ENCODE assay signal across 14 cellular contexts in genomic region chr3:64363842-64364241, GRCh38.
DNase-seq lines count a peak whose midpoint lies in the region; TF ChIP-seq lines count a peak whose summit lies in the region.
"Had no signal": no experiment of that assay in that cellular context is flagged by ENCODE, and none has a peak within 500 bp of the region (broad histone marks: within the 10 kb centered on the region; RNA-seq: fewer than 3 reads in every experiment).

No MANE protein-coding gene starts in this region.

- H3K9me3 Mint-ChIP-seq in neural crest cell = no peaks in the 10 kb centered on the region
- H3K9me3 Mint-ChIP-seq in activated CD4-positive, alpha-beta memory T cell treated with anti-CD3 and anti-CD28 coated beads, Interleukin-2, amount 10 ng/mL, durations not matched to agents 7 days and 5 days = no peaks in the 10 kb centered on the region

- peak overlapping the region; percentile 92 for H3K27ac ChIP-seq in WERI-Rb-1
- no peak overlapping the region for H3K27ac ChIP-seq in PC-9

- CTCF ChIA-PET in activated CD4-positive, alpha-beta memory T cell treated with anti-CD3 and anti-CD28 coated beads, Interleukin-2, amount 10 ng/mL, durations not matched to agents 7 days and 5 days (lab: Charles Lee) = no interaction called here
- CTCF ChIA-PET in PC-9 (lab: Charles Lee) = no interaction called here

- no peak overlapping the region for H3K4me3 Mint-ChIP-seq in neural crest cell
- no peak overlapping the region for H3K4me3 Mint-ChIP-seq in activated CD4-positive, alpha-beta memory T cell treated with anti-CD3 and anti-CD28 coated beads, Interleukin-2, amount 10 ng/mL, durations not matched to agents 7 days and 5 days
- H3K4me3 Mint-ChIP-seq: CD4-positive, alpha-beta memory T cell had no signal

- no peaks in the 10 kb centered on the region for H3K9me3 ChIP-seq in WERI-Rb-1 (ENCODE audit: severe bottlenecking)
- no peaks in the 10 kb centered on the region for H3K9me3 ChIP-seq in PC-9 (ENCODE audit: insufficient read depth, low read depth)

- no peaks in the 10 kb centered on the region for H3K4me1 ChIP-seq in PC-9 (replicated peaks; ENCODE audit: insufficient read depth)

- TF ChIP-seq CTCF in WERI-Rb-1 (IDR thresholded peaks at IDR 0.05; ENCODE audit: low read depth, low read length) (no peak), neural crest cell (conservative IDR thresholded peaks at IDR 0.05) (no peak), PC-9 (conservative IDR thresholded peaks at IDR 0.05) (no peak)

- H3K36me3 ChIP-seq in WERI-Rb-1 (no peaks in the 10 kb centered on the region), PC-9 (ENCODE audit: low read depth) (no peaks in the 10 kb centered on the region)

- H3K4me2 ChIP-seq in PC-9 = no peak overlapping the region

- H3K27me3 Mint-ChIP-seq in neural crest cell (ENCODE audit: low read depth) = no peaks in the 10 kb centered on the region
- peaks cover 5% of the 10 kb centered on the region for H3K27me3 Mint-ChIP-seq in activated CD4-positive, alpha-beta memory T cell treated with anti-CD3 and anti-CD28 coated beads, Interleukin-2, amount 10 ng/mL, durations not matched to agents 7 days and 5 days

- H3K27ac Mint-ChIP-seq in neural crest cell (ENCODE audit: unreplicated experiment) = peak overlapping the region; percentile 20
- H3K27ac Mint-ChIP-seq in activated CD4-positive, alpha-beta memory T cell treated with anti-CD3 and anti-CD28 coated beads, Interleukin-2, amount 10 ng/mL, durations not matched to agents 7 days and 5 days = no peak overlapping the region
- H3K27ac Mint-ChIP-seq: CD4-positive, alpha-beta memory T cell had no signal

- POLR2A ChIA-PET in activated CD4-positive, alpha-beta memory T cell treated with anti-CD3 and anti-CD28 coated beads, Interleukin-2, amount 10 ng/mL, durations not matched to agents 7 days and 5 days (lab: Charles Lee) = no interaction called here
- POLR2A ChIA-PET in PC-9 (lab: Charles Lee; ENCODE audit: unreplicated experiment) = no interaction called here

- H3K4me3 ChIP-seq in WERI-Rb-1 (ENCODE audit: low read depth, low read length) (no peak overlapping the region), PC-9 (no peak overlapping the region)

- no TSS peak for BruUV-seq in PC-9 (replicated peaks; lab: Mats Ljungman, UMichigan)

- no peak overlapping the region for H2AFZ ChIP-seq in PC-9

- intact Hi-C loops in PC-9 (cut with micrococcal nuclease; ENCODE audit: unreplicated experiment) = no loop called here

- H3K36me3 Mint-ChIP-seq in neural crest cell (ENCODE audit: low read depth) = no peaks in the 10 kb centered on the region
- H3K36me3 Mint-ChIP-seq in activated CD4-positive, alpha-beta memory T cell treated with anti-CD3 and anti-CD28 coated beads, Interleukin-2, amount 10 ng/mL, durations not matched to agents 7 days and 5 days (ENCODE audit: low read depth) = no peaks in the 10 kb centered on the region
- H3K36me3 Mint-ChIP-seq: CD4-positive, alpha-beta memory T cell had no signal

- H3K79me2 ChIP-seq in PC-9 (ENCODE audit: low read depth) = no peaks in the 10 kb centered on the region

- H3K9me2 ChIP-seq in PC-9 (ENCODE audit: insufficient read depth) = no peaks in the 10 kb centered on the region

- no peaks in the 10 kb centered on the region for H3F3A ChIP-seq in PC-9 (ENCODE audit: insufficient read depth, low read depth)

- peaks cover 22% of the 10 kb centered on the region for H3K4me1 Mint-ChIP-seq in neural crest cell
- H3K4me1 Mint-ChIP-seq in activated CD4-positive, alpha-beta memory T cell treated with anti-CD3 and anti-CD28 coated beads, Interleukin-2, amount 10 ng/mL, durations not matched to agents 7 days and 5 days = no peaks in the 10 kb centered on the region
- H3K4me1 Mint-ChIP-seq: CD4-positive, alpha-beta memory T cell had no signal

- no peaks in the 10 kb centered on the region for H4K20me1 ChIP-seq in PC-9 (ENCODE audit: insufficient read depth)

- no peak for DNase-seq in WERI-Rb-1
- peak; percentile 9 for DNase-seq in islet precursor cell
- DNase-seq in neural crest cell (ENCODE audit: low read depth, low spot score) = no peak
- DNase-seq in activated CD4-positive, alpha-beta memory T cell treated with anti-CD3 and anti-CD28 coated beads, Interleukin-2, amount 10 ng/mL, durations not matched to agents 7 days and 5 days = no peak
- no peak for DNase-seq in PC-9
- DNase-seq in SIG-M5 (lab: John Stamatoyannopoulos, UW) = no peak
- DNase-seq: C1 segment of cervical spinal cord; Calu3; CD4-positive, alpha-beta memory T cell; COR-L47; DMS153; DND-41; H7; HCEC 1CT had no signal

- H3K27me3 ChIP-seq in WERI-Rb-1 (ENCODE audit: insufficient read depth, low read depth, severe bottlenecking) (no peaks in the 10 kb centered on the region), PC-9 (ENCODE audit: insufficient read depth, low read depth) (no peaks in the 10 kb centered on the region)
